In genomic region chr7:155962191-155962967, GRCh38 we compare ENCODE assay signal across 10 cellular contexts.
DNase-seq lines count a peak whose midpoint lies in the region; ATAC-seq lines count a peak whose summit lies in the region.
"Had no signal": no experiment of that assay in that cellular context is flagged by ENCODE, and none has a peak within 500 bp of the region (broad histone marks: within the 10 kb centered on the region; RNA-seq: fewer than 3 reads in every experiment).

No MANE protein-coding gene starts in this region.

- peak; percentile 80 for ATAC-seq in stimulated activated naive CD8-positive, alpha-beta T cell treated with anti-CD3 and anti-CD28 coated beads, Interleukin-15, Interleukin-2, amounts not matched to agents 100 U/mL and 50 U/mL, for 24 hours
- ATAC-seq in HG03159 (IDR thresholded peaks at IDR 0.05; ENCODE audit: unreplicated experiment), result no peak

- DNase-seq in activated CD8-positive, alpha-beta memory T cell treated with anti-CD3 and anti-CD28 coated beads for 24 hours, result peak; percentile 62
- DNase-seq in activated CD8-positive, alpha-beta memory T cell treated with anti-CD3 and anti-CD28 coated beads, Interleukin-2, amount 50 U/mL, for 4 hours, result no peak
- DNase-seq in UCSD-AML1 (lab: John Stamatoyannopoulos, UW; ENCODE audit: unreplicated experiment) (peak; percentile 16), glomerular endothelial cell (ENCODE audit: extremely low read depth, low read depth, low spot score) (peak; percentile 55), AG08396 (ENCODE audit: low spot score) (no peak)
- DNase-seq in stimulated activated naive CD8-positive, alpha-beta T cell treated with anti-CD3 and anti-CD28 coated beads, Interleukin-15, Interleukin-2, amounts not matched to agents 100 U/mL and 50 U/mL, for 24 hours, result peak; percentile 53
- DNase-seq in activated effector memory CD4-positive, alpha-beta T cell treated with Interleukin-2 at 50 U/mL for 16 hours, result no peak
- DNase-seq: naive B cell, NCI-H446 treated with DMSO at 0.1 percent for 48 hours had no signal

Comparison
In these comparisons a context has a peak if more than half of its experiments do, and no peak if none do; other contexts are left out.
1. DNase-seq: peak in activated CD8-positive, alpha-beta memory T cell treated with anti-CD3 and anti-CD28 coated beads for 24 hours (single experiment), UCSD-AML1 (single experiment), glomerular endothelial cell (single experiment) and stimulated activated naive CD8-positive, alpha-beta T cell treated with anti-CD3 and anti-CD28 coated beads, Interleukin-15, Interleukin-2, amounts not matched to agents 100 U/mL and 50 U/mL, for 24 hours (single experiment); none in activated CD8-positive, alpha-beta memory T cell treated with anti-CD3 and anti-CD28 coated beads, Interleukin-2, amount 50 U/mL, for 4 hours (single experiment), activated effector memory CD4-positive, alpha-beta T cell treated with Interleukin-2 at 50 U/mL for 16 hours (single experiment) and AG08396 (single experiment).